8 cellular contexts compared by ENCODE assay signal in the genomic region with DNA sequence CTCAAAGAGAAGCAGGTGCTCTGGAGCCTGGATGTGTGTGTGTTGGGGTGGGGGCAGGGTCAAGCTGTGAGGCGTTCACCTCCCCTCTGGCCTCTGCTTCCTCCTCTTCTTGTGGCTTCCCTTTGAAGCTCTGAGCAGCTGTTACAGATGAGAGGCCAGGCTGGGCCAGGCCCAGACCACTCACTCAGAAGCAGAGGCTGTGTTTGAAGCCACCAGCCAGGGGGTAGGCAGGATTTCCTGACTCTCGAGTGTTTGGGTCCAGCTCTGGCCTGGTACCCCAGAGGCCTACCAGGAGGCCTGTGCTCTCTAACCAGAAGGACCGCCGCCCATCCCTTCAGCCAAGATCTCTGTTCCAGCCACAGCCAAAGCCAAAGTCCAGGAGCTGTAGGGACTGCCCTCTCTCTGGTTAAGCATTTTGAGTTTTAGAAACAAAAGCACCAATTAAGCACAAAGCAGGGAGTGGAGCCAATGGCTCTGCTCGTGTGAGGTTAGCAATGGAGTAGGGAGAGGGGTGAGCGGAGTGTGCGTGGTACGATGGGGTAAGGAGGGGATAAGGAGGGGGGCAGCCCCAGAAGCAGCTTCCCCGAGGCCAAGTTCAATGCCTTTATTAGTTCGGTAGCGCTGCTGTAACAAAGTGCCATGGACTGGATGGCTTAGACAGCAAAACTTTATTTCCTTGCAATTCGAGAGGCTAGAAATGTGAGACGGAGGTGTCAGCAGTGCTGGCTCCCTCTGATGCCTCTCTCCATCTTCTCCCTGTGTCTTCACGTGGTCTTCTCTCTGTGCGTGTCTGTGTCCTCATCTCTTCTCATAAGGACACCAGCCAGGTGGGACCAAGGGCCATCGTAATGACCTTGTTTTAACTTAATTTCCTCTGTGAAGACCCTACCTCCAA. TPM values are rescaled to one million over a fixed set of nuclear protein-coding genes. Genes with fewer than 3 reads are reported as not detected.
DNase-seq lines count a peak whose midpoint lies in the region; ATAC-seq and TF ChIP-seq lines count a peak whose summit lies in the region.

No MANE protein-coding gene starts in this region.

- no peak overlapping the region for H3K4me3 ChIP-seq in stomach

- no peaks in the 10 kb centered on the region for H3K27me3 ChIP-seq in stomach

- peak; percentile 26 for DNase-seq in activated gamma-delta T cell treated with Interleukin-2 at 50 U/mL for 16 hours
- no peak for DNase-seq in activated gamma-delta T cell (lab: John Stamatoyannopoulos, UW)
- DNase-seq in stomach, result no peak
- no peak for DNase-seq in superior temporal gyrus (ENCODE audit: extremely low spot score)
- DNase-seq in DMS 273 treated with DMSO at 0.1 percent for 48 hours (lab: John Stamatoyannopoulos, UW), result no peak
- no peak for DNase-seq in 8988T

- no peaks in the 10 kb centered on the region for H3K9me3 ChIP-seq in stomach

- H3K27ac ChIP-seq in cingulate gyrus (ENCODE audit: low read depth, low read length) (peak overlapping the region; percentile 47), stomach (peak overlapping the region in 4 of 5 donors; percentile 9 to 66 (median 42))

- H3K4me1 ChIP-seq in stomach, result peaks cover 13 to 91% (median 45%) of the 10 kb centered on the region in 4 donors

- TF ChIP-seq EP300 in stomach (IDR thresholded peaks at IDR 0.05), result no peak

- no peak for TF ChIP-seq CTCF in stomach (IDR thresholded peaks at IDR 0.05)

- WGBS in stomach, 5 donors, result 67 to 81% (median 76%) methylated on average over 15 to 16 of the region's 16 CpGs

- peak; percentile 66 for ATAC-seq in HG03521 (IDR thresholded peaks at IDR 0.05; ENCODE audit: unreplicated experiment)

- no peaks in the 10 kb centered on the region for H3K36me3 ChIP-seq in stomach

- TF ChIP-seq POLR2A in stomach (IDR thresholded peaks at IDR 0.05), result no peak

- intact Hi-C loops in stomach (cut with DNase I; ENCODE audit: low total_unique reads), result no loop called here

RNA-seq across cellular contexts. Expression of gene RCSD1, which starts 20.5 kb away (rescaled TPM):
- total RNA-seq in stomach, result 10 to 100 TPM in 4 of 5 donors, 1 to 10 TPM in 1; 8.2 to 29.0 (median 16.2) TPM
- polyA plus RNA-seq in stomach, result 10 to 100 TPM in 2 of 3 donors, 1 to 10 TPM in 1; 6.0 to 43.7 (median 23.2) TPM
